ENCODE assay signal across 1 cellular context in genomic region chr4:107902715-107903114, GRCh38.
TF ChIP-seq lines count a peak whose summit lies in the region.

No MANE protein-coding gene starts in this region.

TF ChIP-seq in SK-N-SH, 30 proteins besides CTCF, POLR2A, EP300 and RAD21 (continued from another document):
- no peak for TF ChIP-seq MAX (IDR thresholded peaks at IDR 0.05; ENCODE audit: low read depth)
- TF ChIP-seq EZH2phosphoT487 (IDR thresholded peaks at IDR 0.05; ENCODE audit: borderline replicate concordance, low read depth) = no peak
- TF ChIP-seq PBX3 (IDR thresholded peaks at IDR 0.05) = no peak
TF ChIP-seq in SK-N-SH: peak in this region for 0.
